ENCODE assay signal across 18 cellular contexts in genomic region chr3:123481071-123481470, GRCh38. TPM values are rescaled to one million over a fixed set of nuclear protein-coding genes. Genes with fewer than 3 reads are reported as not detected.
A peak's percentile ranks its signal among the peaks of the same experiment; 100 is the strongest.
DNase-seq lines count a peak whose midpoint lies in the region; ATAC-seq, FAIRE-seq and TF ChIP-seq lines count a peak whose summit lies in the region.
"Had no signal": no experiment of that assay in that cellular context is flagged by ENCODE, and none has a peak within 500 bp of the region (broad histone marks: within the 10 kb centered on the region; RNA-seq: fewer than 3 reads in every experiment).

No MANE protein-coding gene starts in this region.

- TF ChIP-seq POLR2A in spleen (IDR thresholded peaks at IDR 0.05): no peak

- no peaks in the 10 kb centered on the region for H3K79me2 ChIP-seq in mammary epithelial cell (ENCODE audit: insufficient read depth, low read length)
- H3K79me2 ChIP-seq in keratinocyte (ENCODE audit: control insufficient read depth, insufficient read depth, low read length): no peaks in the 10 kb centered on the region

- no peak overlapping the region for H3K27ac ChIP-seq in BLaER1 treated with 17β-estradiol and CSF1 and Interleukin-3, amounts not matched to agents 10 nM and 100 nM
- H3K27ac ChIP-seq in mammary epithelial cell (ENCODE audit: insufficient read depth, low read depth, low read length) (no peak overlapping the region), keratinocyte (ENCODE audit: control insufficient read depth, insufficient read depth, low read length) (no peak overlapping the region), spleen (no peak overlapping the region)

- CTCF ChIA-PET in mammary epithelial cell (lab: Charles Lee; ENCODE audit: low non-redundant PET): no interaction called here

- peak overlapping the region; percentile 63 for H2AFZ ChIP-seq in mammary epithelial cell (ENCODE audit: low read depth, low read length)
- H2AFZ ChIP-seq in keratinocyte (ENCODE audit: control insufficient read depth, low read length): no peak overlapping the region

- dilution Hi-C loops in mammary epithelial cell (cut with HindIII; ENCODE audit: low sequenced_read_pairs): no loop called here
- dilution Hi-C loops in keratinocyte (cut with MboI; ENCODE audit: extremely low pct_ligation_motif_present, low sequenced_read_pairs): no loop called here

- peaks cover 7 to 79% (median 57%) of the 10 kb centered on the region in 10 experiments; a peak in 18 of 20 replicates for H3K4me1 ChIP-seq in BLaER1 treated with 17β-estradiol and CSF1 and Interleukin-3, amounts not matched to agents 10 nM and 100 nM
- H3K4me1 ChIP-seq in mammary epithelial cell (ENCODE audit: insufficient read depth, low read length) (peaks cover 10% of the 10 kb centered on the region), keratinocyte (ENCODE audit: control insufficient read depth, extremely low read depth, insufficient read depth, low read length) (peaks cover 11% of the 10 kb centered on the region), spleen (peaks cover 0 to 5% (median 0%) of the 10 kb centered on the region in 6 donors)
- H3K4me1 ChIP-seq: BE2C had no signal

- DNase-seq in mammary epithelial cell (no peak), keratinocyte (ENCODE audit: low read depth, low spot score) (no peak), spleen (peak; percentile 49), left cardiac atrium (no peak), iPS-NIHi7 (ENCODE audit: extremely low spot score) (no peak)
- DNase-seq: ACHN; BE2C; CD4-positive, alpha-beta memory T cell; DMS153; DND-41; EL; H9 had no signal

- no peak for FAIRE-seq in keratinocyte (lab: Jason Lieb, UNC)
- FAIRE-seq: A204.1, GM12878, H1 had no signal

- H3K9me3 ChIP-seq in BLaER1 treated with 17β-estradiol and CSF1 and Interleukin-3, amounts not matched to agents 10 nM and 100 nM (replicated peaks in 1 of 11): no peaks in the 10 kb centered on the region
- no peaks in the 10 kb centered on the region for H3K9me3 ChIP-seq in mammary epithelial cell (replicated peaks; ENCODE audit: insufficient read depth, low read length)
- H3K9me3 ChIP-seq in keratinocyte (ENCODE audit: control insufficient read depth, low read depth, low read length): no peaks in the 10 kb centered on the region
- H3K9me3 ChIP-seq in spleen: no peaks in the 10 kb centered on the region
- H3K9me3 ChIP-seq: BE2C had no signal

- TF ChIP-seq CTCF in mammary epithelial cell (conservative IDR thresholded peaks at IDR 0.05 in 1 of 2, IDR thresholded peaks at IDR 0.05 in 1 of 2; ENCODE audit: extremely low read depth in 1 of 2, insufficient read depth in 1 of 2, low read depth in 1 of 2, low read length in 2 of 2) (no peak), keratinocyte (optimal IDR thresholded peaks at IDR 0.05 in 1 of 3, IDR thresholded peaks at IDR 0.05 in 1 of 3, conservative IDR thresholded peaks at IDR 0.05 in 1 of 3; ENCODE audit: extremely low read depth in 1 of 3, insufficient read depth in 2 of 3, low read length in 3 of 3) (no peak), spleen (IDR thresholded peaks at IDR 0.05 in 8 of 11, conservative IDR thresholded peaks at IDR 0.05 in 3 of 11) (no peak)

- H3K4me3 ChIP-seq in BLaER1 treated with 17β-estradiol and CSF1 and Interleukin-3, amounts not matched to agents 10 nM and 100 nM: no peak overlapping the region
- no peak overlapping the region for H3K4me3 ChIP-seq in mammary epithelial cell (replicated peaks in 1 of 3; ENCODE audit: insufficient read depth in 1 of 3, low read depth in 2 of 3, low read length in 3 of 3)
- H3K4me3 ChIP-seq in keratinocyte (ENCODE audit: control insufficient read depth in 2 of 3, extremely low read depth in 1 of 3, insufficient read depth in 2 of 3, low read depth in 1 of 3, low read length in 3 of 3): no peak overlapping the region
- H3K4me3 ChIP-seq in spleen: no peak overlapping the region
- H3K4me3 ChIP-seq: GM12878 had no signal

- H3K36me3 ChIP-seq in BLaER1 treated with 17β-estradiol and CSF1 and Interleukin-3, amounts not matched to agents 10 nM and 100 nM: no peaks in the 10 kb centered on the region
- H3K36me3 ChIP-seq in mammary epithelial cell (ENCODE audit: insufficient read depth, low read length) (no peaks in the 10 kb centered on the region), keratinocyte (ENCODE audit: control insufficient read depth in 2 of 2, extremely low read depth in 1 of 2, insufficient read depth in 2 of 2, low read length in 2 of 2) (no peaks in the 10 kb centered on the region), spleen (no peaks in the 10 kb centered on the region)
- H3K36me3 ChIP-seq: BE2C had no signal

- 24% methylated on average over 7 of the region's 7 CpGs for WGBS in mammary epithelial cell (ENCODE audit: low coverage, missing lambda C conversion rate)
- WGBS in spleen, 5 donors: 86 to 91% (median 90%) methylated on average over 7 of the region's 7 CpGs

- BruUV-seq in mammary epithelial cell (replicated peaks; lab: Mats Ljungman, UMichigan): no TSS peak

- H3K9me1 ChIP-seq in keratinocyte (ENCODE audit: control insufficient read depth, extremely low read depth, insufficient read depth, low read length): no peaks in the 10 kb centered on the region

- no peak for ATAC-seq in GM19452 (IDR thresholded peaks at IDR 0.05; ENCODE audit: unreplicated experiment)
- no peak for ATAC-seq in left cardiac atrium

- no peak overlapping the region for H3K9ac ChIP-seq in BLaER1 treated with 17β-estradiol and CSF1 and Interleukin-3, amounts not matched to agents 10 nM and 100 nM
- no peak overlapping the region for H3K9ac ChIP-seq in mammary epithelial cell (ENCODE audit: insufficient read depth, low read length)
- no peak overlapping the region for H3K9ac ChIP-seq in keratinocyte (ENCODE audit: control insufficient read depth, extremely low read depth, insufficient read depth, low read length)

- peaks cover 0 to 18% (median 0%) of the 10 kb centered on the region in 11 experiments; a peak in 5 of 22 replicates for H3K27me3 ChIP-seq in BLaER1 treated with 17β-estradiol and CSF1 and Interleukin-3, amounts not matched to agents 10 nM and 100 nM
- H3K27me3 ChIP-seq in mammary epithelial cell (ENCODE audit: insufficient read depth, low read length) (no peaks in the 10 kb centered on the region), keratinocyte (ENCODE audit: control insufficient read depth, extremely low read depth, insufficient read depth, low read length) (no peaks in the 10 kb centered on the region), spleen (replicated peaks in 1 of 7) (peaks cover 0 to 19% (median 0%) of the 10 kb centered on the region in 7 donors)
- H3K27me3 ChIP-seq: BE2C had no signal

- peak overlapping the region in 10 of 11 experiments; percentile 28 to 90 (median 76); a peak in 20 of 22 replicates for H3K4me2 ChIP-seq in BLaER1 treated with 17β-estradiol and CSF1 and Interleukin-3, amounts not matched to agents 10 nM and 100 nM
- H3K4me2 ChIP-seq in mammary epithelial cell (ENCODE audit: insufficient read depth, low read depth, low read length) (no peak overlapping the region), keratinocyte (ENCODE audit: control insufficient read depth, extremely low read depth, insufficient read depth, low read depth, low read length) (peak overlapping the region; percentile 22)

- H4K20me1 ChIP-seq in BLaER1 treated with 17β-estradiol and CSF1 and Interleukin-3, amounts not matched to agents 10 nM and 100 nM: no peaks in the 10 kb centered on the region; a peak in 1 of 22 replicates
- H4K20me1 ChIP-seq in mammary epithelial cell (ENCODE audit: insufficient read depth, low read length) (no peaks in the 10 kb centered on the region), keratinocyte (ENCODE audit: control insufficient read depth, extremely low read depth, insufficient read depth, low read length) (no peaks in the 10 kb centered on the region)

- in situ Hi-C loops in mammary epithelial cell (cut with MboI; ENCODE audit: low sequenced_read_pairs in 2 of 2): loop anchor here (10.0 kb wide), 2 partner anchors 146 to 156 kb away; no protein-coding TSS in a partner anchor

- intact Hi-C loops in mammary epithelial cell (cut with micrococcal nuclease) (no loop called here), spleen (cut with DNase I; ENCODE audit: low total_unique reads) (no loop called here), left cardiac atrium (cut with DNase I) (no loop called here)

RNA-seq across cellular contexts. Expression of gene ADCY5, which starts 32.2 kb away (rescaled TPM):
- total RNA-seq in mammary epithelial cell (under 1 TPM in 1 of 2 donors, not detected in 1; 0.67 TPM), spleen (10 to 100 TPM in 6 of 7 donors, 1 to 10 TPM in 1; 9.5 to 20.6 (median 13.8) TPM), left cardiac atrium (100 to 1,000 TPM; 104 to 134 TPM)
- polyA plus RNA-seq in mammary epithelial cell (0.06 TPM), keratinocyte (0.04 TPM in 1 of 3 replicates, not detected in the others), spleen (1 to 10 TPM; 1.7 to 3.7 (median 2.0) TPM)
- polyA minus RNA-seq in mammary epithelial cell (not detected), keratinocyte (0.03 to 2.5 TPM (median 0.77 TPM) in 3 replicates)
- polyA plus RNA-seq in keratinocyte (2011; ENCODE audit: low read depth): not detected
- not detected in 2 replicates for polyA plus RNA-seq in keratinocyte (2011; cell fraction: cytosol; rRNA removed)
- polyA plus RNA-seq in keratinocyte (2011; cell fraction: nucleus; rRNA removed): 0.07 TPM in 1 of 2 replicates, not detected in the other
- polyA plus RNA-seq in keratinocyte (2012; ENCODE audit: low replicate concordance): 0.08 and 0.34 TPM in 2 replicates
- not detected for polyA minus RNA-seq in keratinocyte (2011; cell fraction: cytosol; rRNA and poly(A)+ RNA removed)
- polyA minus RNA-seq in keratinocyte (2011; cell fraction: nucleus; rRNA and poly(A)+ RNA removed): not detected in 2 replicates
- total RNA-seq: CD4-positive, alpha-beta memory T cell; GM12878 had no signal
- polyA plus RNA-seq: CD14-positive monocyte had no signal

Comparison
In these comparisons a context has a peak if more than half of its experiments do, and no peak if none do; other contexts are left out.
1. RNA of gene ADCY5, which starts 32.2 kb away (total RNA-seq): 104 to 134 TPM in left cardiac atrium and 9.5 to 20.6 TPM in spleen; 0.67 TPM in mammary epithelial cell; every median in the first group is over 4 times any median in the second.